Comparison of ENCODE assay signal across 13 cellular contexts in genomic region chr16:73735018-73735417, GRCh38.
DNase-seq lines count a peak whose midpoint lies in the region; ATAC-seq and TF ChIP-seq lines count a peak whose summit lies in the region.
"Had no signal": no experiment of that assay in that cellular context is flagged by ENCODE, and none has a peak within 500 bp of the region (broad histone marks: within the 10 kb centered on the region; RNA-seq: fewer than 3 reads in every experiment).

No MANE protein-coding gene starts in this region.

- no peak for TF ChIP-seq CTCF in astrocyte of the spinal cord (IDR thresholded peaks at IDR 0.05; ENCODE audit: low read depth, low read length)

- H4K91ac ChIP-seq in trophoblast cell (ENCODE audit: low read depth, low read length), result no peak overlapping the region

- DNase-seq in activated CD4-positive, alpha-beta T cell treated with anti-CD3 and anti-CD28 coated beads for 36 hours, result peak; percentile 36
- no peak for DNase-seq in activated CD4-positive, alpha-beta T cell treated with anti-CD3 and anti-CD28 coated beads, Interleukin-2, amount 10 ng/mL, durations not matched to agents 7 days and 5 days
- DNase-seq in astrocyte of the spinal cord (ENCODE audit: low read depth, low spot score) (peak; percentile 55), trophoblast cell (peak; percentile 41 to 80), germinal center (ENCODE audit: low spot score) (no peak)
- no peak for DNase-seq in effector CD4-positive, alpha-beta T cell
- DNase-seq: activated CD4-positive, alpha-beta T cell treated with anti-CD3 and anti-CD28 coated beads for 1 hour; body of pancreas; GOT3; naive thymus-derived CD8-positive, alpha-beta T cell; stimulated activated CD4-positive, alpha-beta T cell treated with anti-CD3 and anti-CD28 coated beads, Interleukin-4, amount 100 ng/mL, for 4 hours had no signal

- in situ Hi-C loops in astrocyte of the spinal cord (cut with HindIII; ENCODE audit: low sequenced_read_pairs), result no loop called here

- no peaks in the 10 kb centered on the region for H3K27me3 ChIP-seq in trophoblast cell (ENCODE audit: insufficient read depth, low read length)
- H3K27me3 ChIP-seq: body of pancreas had no signal

- CTCF ChIA-PET in activated CD4-positive, alpha-beta T cell treated with anti-CD3 and anti-CD28 coated beads for 36 hours (lab: Charles Lee), result interaction anchor here (0.7 kb wide), 1 partner anchor 1553 kb away, joined by 4 read pairs; no protein-coding TSS in a partner anchor
- CTCF ChIA-PET in activated CD4-positive, alpha-beta T cell treated with anti-CD3 and anti-CD28 coated beads, Interleukin-2, amount 10 ng/mL, durations not matched to agents 7 days and 5 days (lab: Charles Lee), result interaction anchor here (0.6 kb wide), 1 partner anchor 1134 kb away, joined by 3 read pairs; no protein-coding TSS in a partner anchor

- H3K18ac ChIP-seq in trophoblast cell (ENCODE audit: low read length), result no peak overlapping the region

- no peak overlapping the region for H3K4me3 ChIP-seq in astrocyte of the spinal cord (ENCODE audit: low read depth, low read length)
- no peak overlapping the region for H3K4me3 ChIP-seq in trophoblast cell (ENCODE audit: low read depth, low read length)
- H3K4me3 ChIP-seq: body of pancreas had no signal

- H3K27ac ChIP-seq in trophoblast cell (ENCODE audit: low read depth, low read length), result no peak overlapping the region
- H3K27ac ChIP-seq: body of pancreas had no signal

- POLR2A ChIA-PET in activated CD4-positive, alpha-beta T cell treated with anti-CD3 and anti-CD28 coated beads for 36 hours (lab: Charles Lee), result no interaction called here
- POLR2A ChIA-PET in activated CD4-positive, alpha-beta T cell treated with anti-CD3 and anti-CD28 coated beads, Interleukin-2, amount 10 ng/mL, durations not matched to agents 7 days and 5 days (lab: Charles Lee), result no interaction called here

- H3K79me1 ChIP-seq in trophoblast cell (ENCODE audit: low read length), result no peaks in the 10 kb centered on the region

- no peak overlapping the region for H3K4me3 Mint-ChIP-seq in activated CD4-positive, alpha-beta T cell treated with anti-CD3 and anti-CD28 coated beads for 36 hours
- no peak overlapping the region for H3K4me3 Mint-ChIP-seq in activated CD4-positive, alpha-beta T cell treated with anti-CD3 and anti-CD28 coated beads, Interleukin-2, amount 10 ng/mL, durations not matched to agents 7 days and 5 days
- H3K4me3 Mint-ChIP-seq: naive thymus-derived CD8-positive, alpha-beta T cell had no signal

- H3K4me2 ChIP-seq in trophoblast cell (ENCODE audit: low read length), result no peak overlapping the region

- no peak overlapping the region for H3K27ac Mint-ChIP-seq in activated CD4-positive, alpha-beta T cell treated with anti-CD3 and anti-CD28 coated beads for 36 hours
- no peak overlapping the region for H3K27ac Mint-ChIP-seq in activated CD4-positive, alpha-beta T cell treated with anti-CD3 and anti-CD28 coated beads, Interleukin-2, amount 10 ng/mL, durations not matched to agents 7 days and 5 days
- H3K27ac Mint-ChIP-seq: naive thymus-derived CD8-positive, alpha-beta T cell had no signal

- no peaks in the 10 kb centered on the region for H3K4me1 ChIP-seq in trophoblast cell (ENCODE audit: control insufficient read depth in 1 of 2, insufficient read depth in 2 of 2, low read length in 2 of 2)
- H3K4me1 ChIP-seq: body of pancreas had no signal

- no peak overlapping the region for H2BK120ac ChIP-seq in trophoblast cell (ENCODE audit: insufficient read depth, low read length, poor library complexity)

- no peak overlapping the region for H2AFZ ChIP-seq in trophoblast cell (ENCODE audit: insufficient read depth, low read length, poor library complexity)

- WGBS in trophoblast cell (ENCODE audit: extremely low coverage, insufficient coverage, insufficient read length), result no CpG with 5 or more reads among the region's 3 CpGs

- H3K14ac ChIP-seq in trophoblast cell (ENCODE audit: low read length), result no peak overlapping the region

- H3K9me3 Mint-ChIP-seq in activated CD4-positive, alpha-beta T cell treated with anti-CD3 and anti-CD28 coated beads for 36 hours (ENCODE audit: low read depth), result peaks cover 7% of the 10 kb centered on the region
- H3K9me3 Mint-ChIP-seq in activated CD4-positive, alpha-beta T cell treated with anti-CD3 and anti-CD28 coated beads, Interleukin-2, amount 10 ng/mL, durations not matched to agents 7 days and 5 days, result peaks cover 1% of the 10 kb centered on the region

- H3K36me3 Mint-ChIP-seq in activated CD4-positive, alpha-beta T cell treated with anti-CD3 and anti-CD28 coated beads for 36 hours (ENCODE audit: low read depth), result no peaks in the 10 kb centered on the region
- no peaks in the 10 kb centered on the region for H3K36me3 Mint-ChIP-seq in activated CD4-positive, alpha-beta T cell treated with anti-CD3 and anti-CD28 coated beads, Interleukin-2, amount 10 ng/mL, durations not matched to agents 7 days and 5 days (ENCODE audit: low read depth)
- H3K36me3 Mint-ChIP-seq: naive thymus-derived CD8-positive, alpha-beta T cell had no signal

- H3K4me1 Mint-ChIP-seq in activated CD4-positive, alpha-beta T cell treated with anti-CD3 and anti-CD28 coated beads for 36 hours, result peaks cover 5% of the 10 kb centered on the region
- no peaks in the 10 kb centered on the region for H3K4me1 Mint-ChIP-seq in activated CD4-positive, alpha-beta T cell treated with anti-CD3 and anti-CD28 coated beads, Interleukin-2, amount 10 ng/mL, durations not matched to agents 7 days and 5 days
- H3K4me1 Mint-ChIP-seq: naive thymus-derived CD8-positive, alpha-beta T cell had no signal

- no peak overlapping the region for H4K8ac ChIP-seq in trophoblast cell (ENCODE audit: low read depth, low read length)

- H2BK5ac ChIP-seq in trophoblast cell (ENCODE audit: low read depth, low read length, poor library complexity), result no peak overlapping the region

- H2BK12ac ChIP-seq in trophoblast cell (ENCODE audit: low read length), result no peak overlapping the region

- no peaks in the 10 kb centered on the region for H3K79me2 ChIP-seq in trophoblast cell (ENCODE audit: control insufficient read depth, insufficient read depth, low read length, poor library complexity)

- intact Hi-C loops in activated CD4-positive, alpha-beta T cell treated with anti-CD3 and anti-CD28 coated beads for 36 hours (cut with DNase I, micrococcal nuclease), result no loop called here

- H3K36me3 ChIP-seq in trophoblast cell (ENCODE audit: control insufficient read depth in 1 of 2, insufficient read depth in 2 of 2, low read length in 2 of 2), result no peaks in the 10 kb centered on the region

- no peak overlapping the region for H3K23ac ChIP-seq in trophoblast cell (ENCODE audit: low read length)

- no peak overlapping the region for H2AK5ac ChIP-seq in trophoblast cell (ENCODE audit: low read length)

- no peak overlapping the region for H4K12ac ChIP-seq in trophoblast cell (ENCODE audit: low read depth, low read length)

- peak; percentile 94 for ATAC-seq in activated CD4-positive, alpha-beta T cell treated with anti-CD3 and anti-CD28 coated beads for 36 hours
- ATAC-seq in HG03442 (IDR thresholded peaks at IDR 0.05; ENCODE audit: unreplicated experiment), result peak; percentile 85
- ATAC-seq in HG02571 (IDR thresholded peaks at IDR 0.05; ENCODE audit: unreplicated experiment), result no peak
- ATAC-seq: body of pancreas; naive thymus-derived CD8-positive, alpha-beta T cell had no signal

- H3K27me3 Mint-ChIP-seq in activated CD4-positive, alpha-beta T cell treated with anti-CD3 and anti-CD28 coated beads for 36 hours, result peaks cover 12% of the 10 kb centered on the region
- no peaks in the 10 kb centered on the region for H3K27me3 Mint-ChIP-seq in activated CD4-positive, alpha-beta T cell treated with anti-CD3 and anti-CD28 coated beads, Interleukin-2, amount 10 ng/mL, durations not matched to agents 7 days and 5 days

- H3K9me3 ChIP-seq in trophoblast cell (ENCODE audit: insufficient read depth, low read depth, low read length), result no peaks in the 10 kb centered on the region
- H3K9me3 ChIP-seq: body of pancreas had no signal

- no peak overlapping the region for H3K4ac ChIP-seq in trophoblast cell (ENCODE audit: low read depth, low read length)

- no peak overlapping the region for H3K9ac ChIP-seq in trophoblast cell (ENCODE audit: low read length)

Comparison
In these comparisons a context has a peak if more than half of its experiments do, and no peak if none do; other contexts are left out.
1. DNase-seq: peak in activated CD4-positive, alpha-beta T cell treated with anti-CD3 and anti-CD28 coated beads for 36 hours (single experiment), astrocyte of the spinal cord (single experiment) and trophoblast cell (2 of 2); none in activated CD4-positive, alpha-beta T cell treated with anti-CD3 and anti-CD28 coated beads, Interleukin-2, amount 10 ng/mL, durations not matched to agents 7 days and 5 days (single experiment), germinal center (single experiment) and effector CD4-positive, alpha-beta T cell (single experiment).